Comparison of ENCODE assay signal across 9 cellular contexts in genomic region chr11:113387605-113388211, GRCh38. TPM values are rescaled to one million over a fixed set of nuclear protein-coding genes. Genes with fewer than 3 reads are reported as not detected.
A peak's percentile ranks its signal among the peaks of the same experiment; 100 is the strongest.
DNase-seq lines count a peak whose midpoint lies in the region; TF ChIP-seq lines count a peak whose summit lies in the region.
"Had no signal": no experiment of that assay in that cellular context is flagged by ENCODE, and none has a peak within 500 bp of the region (broad histone marks: within the 10 kb centered on the region; RNA-seq: fewer than 3 reads in every experiment).

ANKK1 (plus strand) TSS chr11:113387779; CDS start chr11:113387885, 106 bp downstream.

- H3K27ac ChIP-seq in neural progenitor cell (no peak within 1 kb of the TSS), ovary (no peak within 1 kb of the TSS)
- H3K27ac ChIP-seq: SK-N-MC had no signal

- no peak within 1 kb of the TSS for H3K27ac Mint-ChIP-seq in neural progenitor cell

- H3K36me3 ChIP-seq in neural progenitor cell (no peaks in the 10 kb centered on the region), ovary (no peaks in the 10 kb centered on the region)

- 7 to 9% (median 8%) methylated on average over 44 to 46 of the region's 46 CpGs for WGBS in ovary, 3 donors

- H3F3A ChIP-seq in neural progenitor cell (ENCODE audit: low read depth) = peaks cover 21% of the 10 kb centered on the region

- H3K36me3 Mint-ChIP-seq in neural progenitor cell = no peaks in the 10 kb centered on the region

- TF ChIP-seq POLR2A in ovary (IDR thresholded peaks at IDR 0.05) = no peak

- H3K79me2 ChIP-seq in neural progenitor cell (ENCODE audit: low read depth) = no peaks in the 10 kb centered on the region

- H2AFZ ChIP-seq in neural progenitor cell (replicated peaks) = peak within 1 kb of the TSS; percentile 88

- intact Hi-C loops in ovary (cut with DNase I) = no loop called here

- H3K9me3 ChIP-seq in neural progenitor cell (ENCODE audit: low read depth) (no peaks in the 10 kb centered on the region), ovary (no peaks in the 10 kb centered on the region)

- H3K9ac ChIP-seq in neural progenitor cell = no peak within 1 kb of the TSS

- H3K27me3 ChIP-seq in neural progenitor cell = peaks cover 9% of the 10 kb centered on the region
- no peaks in the 10 kb centered on the region for H3K27me3 ChIP-seq in ovary

- H4K20me1 ChIP-seq in neural progenitor cell (ENCODE audit: low read depth) = no peaks in the 10 kb centered on the region

- TF ChIP-seq CTCF in LNCaP clone FGC (IDR thresholded peaks at IDR 0.05; ENCODE audit: control insufficient read depth, extremely low read depth, insufficient read depth) (0 out of 2 replicates have a peak, but pooled peaks have one; percentile 17), epithelial cell of esophagus (IDR thresholded peaks at IDR 0.05; ENCODE audit: insufficient read depth, low read depth, low read length, missing control alignments) (peak; percentile 42), neural progenitor cell (IDR thresholded peaks at IDR 0.05) (peak; percentile 62), ovary (IDR thresholded peaks at IDR 0.05) (no peak)

- TF ChIP-seq EP300 in ovary (IDR thresholded peaks at IDR 0.05) = no peak

- H3K27me3 Mint-ChIP-seq in neural progenitor cell (ENCODE audit: insufficient read depth, low read depth) = no peaks in the 10 kb centered on the region

- H3K4me1 ChIP-seq in neural progenitor cell (peaks cover 33% of the 10 kb centered on the region), ovary (ENCODE audit: insufficient read depth) (peaks cover 3% of the 10 kb centered on the region)

- no peak within 1 kb of the TSS for H3K4me3 ChIP-seq in LNCaP clone FGC (ENCODE audit: low read depth, low read length)
- H3K4me3 ChIP-seq in epithelial cell of esophagus (ENCODE audit: low read length) = peak within 1 kb of the TSS; percentile 36
- H3K4me3 ChIP-seq in neural progenitor cell = peak within 1 kb of the TSS; percentile 43
- no peak within 1 kb of the TSS for H3K4me3 ChIP-seq in ovary
- H3K4me3 ChIP-seq: SK-N-MC had no signal

- H3K4me2 ChIP-seq in neural progenitor cell = peak within 1 kb of the TSS; percentile 79

- no peaks in the 10 kb centered on the region for H3K4me1 Mint-ChIP-seq in neural progenitor cell

- H3K4me3 Mint-ChIP-seq in neural progenitor cell = no peak within 1 kb of the TSS

- peak; percentile 80 for DNase-seq in DMS53 (lab: John Stamatoyannopoulos, UW)
- no peak for DNase-seq in LNCaP clone FGC (ENCODE audit: low read depth)
- peak; percentile 54 for DNase-seq in epithelial cell of esophagus (ENCODE audit: low read depth)
- DNase-seq in neural progenitor cell (ENCODE audit: low spot score) = peak; percentile 74
- DNase-seq in activated T-cell treated with anti-CD3 and anti-CD28 coated beads for 4 hours = no peak
- DNase-seq in ovary = no peak
- no peak for DNase-seq in globus pallidus (ENCODE audit: low spot score)
- DNase-seq in amniotic stem cell (lab: John Stamatoyannopoulos, UW) = no peak

- H3K9me3 Mint-ChIP-seq in neural progenitor cell = no peaks in the 10 kb centered on the region

RNA-seq across cellular contexts. Expression of gene ANKK1, which starts in this region (rescaled TPM):
- 0.22 TPM in 1 of 2 replicates, not detected in the other for total RNA-seq in neural progenitor cell (ENCODE audit: low replicate concordance)
- total RNA-seq in ovary = 1 to 10 TPM in 2 of 7 donors, under 1 TPM in 5; 0.35 to 2.4 (median 0.63) TPM
- under 1 TPM in 1 of 2 donors, not detected in 1; 0.34 TPM for polyA plus RNA-seq in ovary

Comparison
In these comparisons a context has a peak if more than half of its experiments do, and no peak if none do; other contexts are left out.
1. Peak in DNase-seq, H3K4me3 ChIP-seq and H3K4me2 ChIP-seq in neural progenitor cell; RNA of the gene not detected or under 1 TPM.
2. DNase-seq: peak in DMS53 (single experiment) and epithelial cell of esophagus (single experiment); none in LNCaP clone FGC (single experiment), activated T-cell treated with anti-CD3 and anti-CD28 coated beads for 4 hours (single experiment), ovary (0 of 5), globus pallidus (single experiment) and amniotic stem cell (single experiment).
3. CTCF ChIP-seq: peak in LNCaP clone FGC (single experiment), epithelial cell of esophagus (single experiment) and neural progenitor cell (single experiment); none in ovary (0 of 3).